Comparison of ENCODE assay signal across 16 cellular contexts in genomic region chrX:1386338-1387127, GRCh38. TPM values are rescaled to one million over a fixed set of nuclear protein-coding genes. Genes with fewer than 3 reads are reported as not detected.
A peak's percentile ranks its signal among the peaks of the same experiment; 100 is the strongest.
DNase-seq lines count a peak whose midpoint lies in the region; ATAC-seq, FAIRE-seq and TF ChIP-seq lines count a peak whose summit lies in the region.
"Had no signal": no experiment of that assay in that cellular context is flagged by ENCODE, and none has a peak within 500 bp of the region (broad histone marks: within the 10 kb centered on the region; RNA-seq: fewer than 3 reads in every experiment).

No MANE protein-coding gene starts in this region.

- peak overlapping the region; percentile 74 for H3K27ac Mint-ChIP-seq in activated naive CD4-positive, alpha-beta T cell treated with anti-CD3 and anti-CD28 coated beads, Interleukin-2, amount 50 U/mL, for 24 hours
- H3K27ac Mint-ChIP-seq in T-helper 17 cell = peak overlapping the region; percentile 59
- peak overlapping the region; percentile 44 for H3K27ac Mint-ChIP-seq in type B pancreatic cell

- DNase-seq in activated naive CD4-positive, alpha-beta T cell treated with Interleukin-2 at 50 U/mL for 16 hours = no peak
- DNase-seq in T-helper 17 cell (no peak), left lobe of liver (ENCODE audit: low spot score) (peak; percentile 41), type B pancreatic cell (ENCODE audit: extremely low spot score, unreplicated experiment) (no peak), frontal cortex (ENCODE audit: low spot score in 2 of 2) (no peak)
- DNase-seq: mesenchymal stem cell, NCI-H446 treated with DMSO at 0.1 percent for 48 hours, PC-9 had no signal

- ATAC-seq in T-helper 17 cell (no peak), left lobe of liver (no peak), HG02759 (IDR thresholded peaks at IDR 0.05; ENCODE audit: unreplicated experiment) (no peak), GM19351 (IDR thresholded peaks at IDR 0.05; ENCODE audit: unreplicated experiment) (no peak)
- ATAC-seq: activated CD4-positive, CD25-positive, alpha-beta regulatory T cell treated with anti-CD3 and anti-CD28 coated beads, Interleukin-2, amount 50 U/mL, for 24 hours; stimulated activated naive CD8-positive, alpha-beta T cell treated with anti-CD3 and anti-CD28 coated beads, Interleukin-15, amount 100 ng/mL, for 72 hours had no signal

- H3K4me1 Mint-ChIP-seq in activated naive CD4-positive, alpha-beta T cell treated with anti-CD3 and anti-CD28 coated beads, Interleukin-2, amount 50 U/mL, for 24 hours = peaks cover 22% of the 10 kb centered on the region
- H3K4me1 Mint-ChIP-seq in T-helper 17 cell (peaks cover 20% of the 10 kb centered on the region), type B pancreatic cell (ENCODE audit: unreplicated experiment) (no peaks in the 10 kb centered on the region)

- peaks cover 17% of the 10 kb centered on the region for H3K36me3 Mint-ChIP-seq in activated naive CD4-positive, alpha-beta T cell treated with anti-CD3 and anti-CD28 coated beads, Interleukin-2, amount 50 U/mL, for 24 hours
- H3K36me3 Mint-ChIP-seq in T-helper 17 cell (ENCODE audit: low read depth) (peaks cover 5% of the 10 kb centered on the region), type B pancreatic cell (peaks cover 18% of the 10 kb centered on the region)

- TF ChIP-seq CTCF in type B pancreatic cell (conservative IDR thresholded peaks at IDR 0.05) = no peak

- H3K27me3 Mint-ChIP-seq in activated naive CD4-positive, alpha-beta T cell treated with anti-CD3 and anti-CD28 coated beads, Interleukin-2, amount 50 U/mL, for 24 hours = no peaks in the 10 kb centered on the region
- H3K27me3 Mint-ChIP-seq in T-helper 17 cell = no peaks in the 10 kb centered on the region
- no peaks in the 10 kb centered on the region for H3K27me3 Mint-ChIP-seq in type B pancreatic cell
- H3K27me3 Mint-ChIP-seq: activated T-helper 17 cell treated with anti-CD3 and anti-CD28 coated beads, Interleukin-2, amount 50 U/mL, for 72 hours; stimulated activated naive CD8-positive, alpha-beta T cell treated with anti-CD3 and anti-CD28 coated beads, Interleukin-15, amount 100 ng/mL, for 72 hours; T-cell had no signal

- no peaks in the 10 kb centered on the region for H3K9me3 ChIP-seq in T-helper 17 cell (ENCODE audit: control insufficient read depth, low read length, poor library complexity, severe bottlenecking)

- no peaks in the 10 kb centered on the region for H3K9me3 Mint-ChIP-seq in activated naive CD4-positive, alpha-beta T cell treated with anti-CD3 and anti-CD28 coated beads, Interleukin-2, amount 50 U/mL, for 24 hours
- H3K9me3 Mint-ChIP-seq in type B pancreatic cell = no peaks in the 10 kb centered on the region
- H3K9me3 Mint-ChIP-seq: activated T-helper 17 cell treated with anti-CD3 and anti-CD28 coated beads, Interleukin-2, amount 50 U/mL, for 72 hours; stimulated activated naive CD8-positive, alpha-beta T cell treated with anti-CD3 and anti-CD28 coated beads, Interleukin-15, amount 100 ng/mL, for 72 hours; T-cell had no signal

- FAIRE-seq in frontal cortex (lab: Jason Lieb, UNC) = no peak

- H3K4me3 Mint-ChIP-seq in activated naive CD4-positive, alpha-beta T cell treated with anti-CD3 and anti-CD28 coated beads, Interleukin-2, amount 50 U/mL, for 24 hours = no peak overlapping the region
- no peak overlapping the region for H3K4me3 Mint-ChIP-seq in T-helper 17 cell
- H3K4me3 Mint-ChIP-seq in type B pancreatic cell = peak overlapping the region; percentile 8
- H3K4me3 Mint-ChIP-seq: activated T-helper 17 cell treated with anti-CD3 and anti-CD28 coated beads, Interleukin-2, amount 50 U/mL, for 72 hours; T-cell had no signal

RNA-seq across cellular contexts. Expression of gene SLC25A6, which starts 5.4 kb away (rescaled TPM):
- total RNA-seq in T-helper 17 cell = 100 to 1,000 TPM; 314 to 329 TPM
- 55.9 TPM for total RNA-seq in left lobe of liver
- total RNA-seq in type B pancreatic cell (ENCODE audit: low replicate concordance) = 489 and 568 TPM in 2 replicates
- total RNA-seq in frontal cortex = 139 TPM

RNA-seq across cellular contexts. Expression of gene IL3RA, which starts 49.9 kb away (rescaled TPM):
- total RNA-seq in T-helper 17 cell (1 to 10 TPM in 1 of 2 donors, under 1 TPM in 1; 0.60 to 2.8 TPM), left lobe of liver (0.40 TPM), type B pancreatic cell (ENCODE audit: low replicate concordance) (not detected in 2 replicates), frontal cortex (1.2 TPM)
- total RNA-seq: LHCN-M2, PC-9 had no signal
